ENCODE assay signal across 17 cellular contexts in the genomic region with DNA sequence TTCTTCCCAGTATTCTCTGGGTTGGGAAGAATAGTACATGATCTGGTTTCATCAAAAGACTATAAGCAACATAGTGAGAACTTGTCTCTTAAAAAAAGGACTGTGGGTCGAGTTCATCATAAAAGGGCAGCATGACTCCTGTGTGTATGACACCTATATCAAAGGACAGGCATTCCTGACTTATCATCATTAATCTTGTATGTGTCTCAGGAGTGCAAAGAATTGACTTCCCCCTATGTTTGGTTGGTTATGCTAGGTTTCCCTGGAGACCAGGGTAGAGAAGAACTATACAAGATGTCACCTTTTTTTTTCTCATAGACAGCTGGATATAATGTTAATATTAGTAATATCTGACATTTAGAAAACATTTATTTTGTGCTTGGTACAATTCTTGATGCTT.
"Had no signal": no experiment of that assay in that cellular context is flagged by ENCODE, and none has a peak within 500 bp of the region (broad histone marks: within the 10 kb centered on the region; RNA-seq: fewer than 3 reads in every experiment).

No MANE protein-coding gene starts in this region.

- H3K36me3 ChIP-seq: prostate gland, upper lobe of left lung had no signal

- H3K4me1 ChIP-seq: prostate gland, upper lobe of left lung had no signal

- H3K27ac ChIP-seq: prostate gland, upper lobe of left lung, VCaP had no signal

- FAIRE-seq: colon, endothelial cell of umbilical vein, frontal cortex had no signal

- H3K9me3 ChIP-seq: prostate gland, upper lobe of left lung had no signal

- DNase-seq: activated CD4-positive, alpha-beta memory T cell treated with anti-CD3 and anti-CD28 coated beads, Interleukin-2, amount 10 ng/mL, durations not matched to agents 7 days and 5 days; activated CD4-positive, alpha-beta T cell treated with anti-CD3 and anti-CD28 coated beads for 36 hours; activated naive CD8-positive, alpha-beta T cell treated with anti-CD3 and anti-CD28 coated beads, Interleukin-2, amount 10 ng/mL, durations not matched to agents 7 days and 5 days; activated T-cell treated with anti-CD3 and anti-CD28 coated beads, Interleukin-2, amount 50 U/mL, for 48 hours; anterior cingulate cortex; naive B cell; nucleus accumbens; stimulated activated naive CD4-positive, alpha-beta T cell; substantia nigra; T-helper 9 cell; upper lobe of left lung had no signal

- H3K4me3 ChIP-seq: prostate gland, upper lobe of left lung had no signal

- ATAC-seq: activated CD4-positive, alpha-beta T cell treated with anti-CD3 and anti-CD28 coated beads for 36 hours; sciatic nerve had no signal

- H3K27me3 ChIP-seq: upper lobe of left lung had no signal
